9 cellular contexts compared by ENCODE assay signal in genomic region chr3:63912768-63913588, GRCh38. TPM values are rescaled to one million over a fixed set of nuclear protein-coding genes. Genes with fewer than 3 reads are reported as not detected.
DNase-seq lines count a peak whose midpoint lies in the region; ATAC-seq, FAIRE-seq and TF ChIP-seq lines count a peak whose summit lies in the region.
"Had no signal": no experiment of that assay in that cellular context is flagged by ENCODE, and none has a peak within 500 bp of the region (broad histone marks: within the 10 kb centered on the region; RNA-seq: fewer than 3 reads in every experiment).

No MANE protein-coding gene starts in this region.

- H3K27ac Mint-ChIP-seq in activated naive CD4-positive, alpha-beta T cell treated with anti-CD3 and anti-CD28 coated beads for 36 hours: peak overlapping the region; percentile 79

- CTCF ChIA-PET in activated naive CD4-positive, alpha-beta T cell treated with anti-CD3 and anti-CD28 coated beads for 36 hours (lab: Charles Lee): no interaction called here

- H3K36me3 Mint-ChIP-seq in activated naive CD4-positive, alpha-beta T cell treated with anti-CD3 and anti-CD28 coated beads for 36 hours (ENCODE audit: low read depth): peaks cover 24% of the 10 kb centered on the region

- peak; percentile 22 for ATAC-seq in HG02571 (IDR thresholded peaks at IDR 0.05; ENCODE audit: unreplicated experiment)

- FAIRE-seq in RCC 7860 (lab: Jason Lieb, UNC): no peak
- FAIRE-seq: endometrium had no signal

- H3K27ac ChIP-seq in uterus: peak overlapping the region; percentile 98 to 100

- H3K27me3 ChIP-seq in uterus: no peaks in the 10 kb centered on the region

- TF ChIP-seq CTCF in uterus (IDR thresholded peaks at IDR 0.05): no peak

- intact Hi-C loops in activated naive CD4-positive, alpha-beta T cell treated with anti-CD3 and anti-CD28 coated beads for 36 hours (cut with micrococcal nuclease): no loop called here
- intact Hi-C loops in head of caudate nucleus (cut with DNase I): loop anchor here (2.0 to 10.0 kb wide), 2 partner anchors 50 to 82 kb away; partner anchors contain the start of genes ATXN7 and THOC7
- intact Hi-C loops in posterior vena cava (cut with DNase I): loop anchor here (10.0 kb wide), 1 partner anchor 82 kb away; no protein-coding TSS in a partner anchor
- intact Hi-C loops in uterus (cut with DNase I; ENCODE audit: low total_unique reads): no loop called here

- DNase-seq in EH (ENCODE audit: low read depth) (peak; percentile 60), RCC 7860 (ENCODE audit: low spot score) (peak; percentile 40), head of caudate nucleus (peak in 33 of 42 donors; percentile 8 to 63 (median 28)), posterior vena cava (ENCODE audit: low spot score) (peak; percentile 87), uterus (peak; percentile 66 to 75), NCI-H1105 treated with DMSO at 0.1 percent for 48 hours (lab: John Stamatoyannopoulos, UW) (no peak)
- peak; percentile 44 for DNase-seq in activated naive CD4-positive, alpha-beta T cell treated with anti-CD3 and anti-CD28 coated beads for 36 hours

- peak overlapping the region; percentile 80 for H3K4me3 Mint-ChIP-seq in activated naive CD4-positive, alpha-beta T cell treated with anti-CD3 and anti-CD28 coated beads for 36 hours

- H3K36me3 ChIP-seq in uterus: no peaks in the 10 kb centered on the region

- no peaks in the 10 kb centered on the region for H3K9me3 Mint-ChIP-seq in activated naive CD4-positive, alpha-beta T cell treated with anti-CD3 and anti-CD28 coated beads for 36 hours

- H3K4me1 Mint-ChIP-seq in activated naive CD4-positive, alpha-beta T cell treated with anti-CD3 and anti-CD28 coated beads for 36 hours (ENCODE audit: low read depth): peaks cover 47% of the 10 kb centered on the region

- no peaks in the 10 kb centered on the region for H3K27me3 Mint-ChIP-seq in activated naive CD4-positive, alpha-beta T cell treated with anti-CD3 and anti-CD28 coated beads for 36 hours (ENCODE audit: low read depth)

- H3K4me3 ChIP-seq in uterus: peak overlapping the region; percentile 62 to 99

- H3K9me3 ChIP-seq in uterus: no peaks in the 10 kb centered on the region

- H3K4me1 ChIP-seq in uterus: peaks cover 2 to 5% of the 10 kb centered on the region in 2 donors

- TF ChIP-seq POLR2A in uterus (IDR thresholded peaks at IDR 0.05): no peak

RNA-seq across cellular contexts. Expression of gene SCAANT1, which starts 0.8 kb away (rescaled TPM):
- total RNA-seq in activated naive CD4-positive, alpha-beta T cell treated with anti-CD3 and anti-CD28 coated beads for 36 hours: not detected
- not detected for total RNA-seq in posterior vena cava
- not detected for total RNA-seq in uterus

RNA-seq across cellular contexts. Expression of gene ATXN7, which starts 49.3 kb away (rescaled TPM):
- 10 to 100 TPM; 25.5 to 25.8 TPM for total RNA-seq in activated naive CD4-positive, alpha-beta T cell treated with anti-CD3 and anti-CD28 coated beads for 36 hours
- total RNA-seq in posterior vena cava: 10 to 100 TPM; 25.5 to 31.0 TPM
- total RNA-seq in uterus: 10 to 100 TPM in 2 of 4 donors, 1 to 10 TPM in 2; 3.3 to 42.5 (median 17.9) TPM

RNA-seq across cellular contexts. Expression of gene THOC7, which starts 49.4 kb away (rescaled TPM):
- total RNA-seq in activated naive CD4-positive, alpha-beta T cell treated with anti-CD3 and anti-CD28 coated beads for 36 hours: 10 to 100 TPM; 72.8 to 77.0 TPM
- 10 to 100 TPM; 69.7 to 74.3 TPM for total RNA-seq in posterior vena cava
- 10 to 100 TPM; 25.4 to 86.2 (median 52.0) TPM for total RNA-seq in uterus

Comparison
In these comparisons a context has a peak if more than half of its experiments do, and no peak if none do; other contexts are left out.
1. intact Hi-C loops: an anchor here in head of caudate nucleus (2.0 to 10.0 kb wide) and posterior vena cava (10.0 kb wide); none called in activated naive CD4-positive, alpha-beta T cell treated with anti-CD3 and anti-CD28 coated beads for 36 hours and uterus.